14 cellular contexts compared by ENCODE assay signal in the genomic region with DNA sequence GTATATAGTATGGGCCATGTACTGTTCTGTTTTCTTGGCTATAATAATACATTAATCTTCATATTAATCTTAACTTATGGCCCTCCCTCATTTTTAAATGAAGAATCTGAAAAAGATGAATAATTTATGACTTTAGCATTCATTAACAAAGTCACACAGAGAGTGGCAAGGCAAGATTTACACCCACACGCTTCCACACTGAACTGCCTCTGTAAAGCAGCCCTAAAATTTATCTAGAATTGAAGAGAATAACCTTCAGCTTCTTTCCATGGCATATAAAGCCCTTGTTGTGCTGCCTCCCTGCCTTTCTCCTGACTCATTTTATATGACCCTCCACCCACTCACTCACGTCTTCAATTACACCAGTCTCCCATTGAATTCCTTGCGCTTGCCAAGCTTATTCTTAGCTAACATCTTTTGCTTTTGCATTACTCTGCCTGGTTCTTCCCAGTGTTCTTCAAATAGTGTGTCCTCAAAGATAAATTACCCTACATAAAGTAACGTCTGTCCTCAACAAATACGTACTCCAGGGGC.
DNase-seq lines count a peak whose midpoint lies in the region; ATAC-seq, FAIRE-seq and TF ChIP-seq lines count a peak whose summit lies in the region.
"Had no signal": no experiment of that assay in that cellular context is flagged by ENCODE, and none has a peak within 500 bp of the region (broad histone marks: within the 10 kb centered on the region; RNA-seq: fewer than 3 reads in every experiment).

No MANE protein-coding gene starts in this region.

- no peaks in the 10 kb centered on the region for H3K36me3 Mint-ChIP-seq in glutamatergic neuron (ENCODE audit: unreplicated experiment)

- DNase-seq in DMS 273 (lab: John Stamatoyannopoulos, UW; ENCODE audit: unreplicated experiment): peak; percentile 26
- no peak for DNase-seq in DMS 273 treated with DMSO at 0.1 percent for 48 hours (lab: John Stamatoyannopoulos, UW)
- peak; percentile 9 for DNase-seq in astrocyte of the cerebellum (ENCODE audit: low read depth)
- DNase-seq in glutamatergic neuron: no peak
- DNase-seq in urothelium cell line (ENCODE audit: low spot score): peak; percentile 55
- DNase-seq in C1 segment of cervical spinal cord (lab: John Stamatoyannopoulos, UW): no peak
- no peak for DNase-seq in GM19238 (ENCODE audit: insufficient read length, low spot score)
- DNase-seq: activated CD4-positive, alpha-beta T cell treated with anti-CD3 and anti-CD28 coated beads, Interleukin-2, amount 50 U/mL, for 1 hour; body of pancreas; Caco-2; hypothalamus; NCI-H510A treated with DMSO at 0.1 percent for 48 hours had no signal

- TF ChIP-seq CTCF in astrocyte of the cerebellum (IDR thresholded peaks at IDR 0.05; ENCODE audit: low read depth, low read length, missing control alignments): no peak
- no peak for TF ChIP-seq CTCF in glutamatergic neuron (IDR thresholded peaks at IDR 0.05; ENCODE audit: partially characterized antibody, unreplicated experiment)
- TF ChIP-seq CTCF in gastroesophageal sphincter (IDR thresholded peaks at IDR 0.05): no peak

- 26% methylated on average over 4 to 5 of the region's 5 CpGs for WGBS in gastroesophageal sphincter (ENCODE audit: low coverage in 1 of 2), 2 donors

- peaks cover 2% of the 10 kb centered on the region for H3K4me1 Mint-ChIP-seq in glutamatergic neuron (ENCODE audit: low read depth, unreplicated experiment)

- H3K4me3 Mint-ChIP-seq in glutamatergic neuron (ENCODE audit: unreplicated experiment): no peak overlapping the region

- no peak overlapping the region for H3K4me3 ChIP-seq in astrocyte of the cerebellum (ENCODE audit: low read depth, low read length)
- H3K4me3 ChIP-seq in gastroesophageal sphincter: no peak overlapping the region
- H3K4me3 ChIP-seq: body of pancreas had no signal

- no peak overlapping the region for H3K27ac ChIP-seq in gastroesophageal sphincter
- H3K27ac ChIP-seq: 22Rv1, body of pancreas had no signal

- in situ Hi-C loops in astrocyte of the cerebellum (cut with HindIII; ENCODE audit: low sequenced_read_pairs): no loop called here

- no peaks in the 10 kb centered on the region for H3K4me1 ChIP-seq in gastroesophageal sphincter
- H3K4me1 ChIP-seq: body of pancreas, Caco-2 had no signal

- H3K27me3 ChIP-seq in gastroesophageal sphincter: no peaks in the 10 kb centered on the region
- H3K27me3 ChIP-seq: body of pancreas had no signal

- no peaks in the 10 kb centered on the region for H3K9me3 Mint-ChIP-seq in glutamatergic neuron (ENCODE audit: unreplicated experiment)

- no peaks in the 10 kb centered on the region for H3K27me3 Mint-ChIP-seq in glutamatergic neuron (ENCODE audit: unreplicated experiment)

- no peaks in the 10 kb centered on the region for H3K36me3 ChIP-seq in gastroesophageal sphincter

- TF ChIP-seq EP300 in gastroesophageal sphincter (IDR thresholded peaks at IDR 0.05): no peak

- peak; percentile 92 for FAIRE-seq in urothelium cell line (lab: Jason Lieb, UNC)

- H3K9me3 ChIP-seq in gastroesophageal sphincter: peaks cover 0 to 8% (median 0%) of the 10 kb centered on the region in 3 donors
- H3K9me3 ChIP-seq: body of pancreas, Caco-2 had no signal

- H3K27ac Mint-ChIP-seq in glutamatergic neuron (ENCODE audit: unreplicated experiment): peak overlapping the region; percentile 24

- ATAC-seq in gastroesophageal sphincter: no peak
- ATAC-seq: body of pancreas had no signal

- no peak for TF ChIP-seq POLR2A in gastroesophageal sphincter (IDR thresholded peaks at IDR 0.05)

Comparison
In these comparisons a context has a peak if more than half of its experiments do, and no peak if none do; other contexts are left out.
1. DNase-seq: peak in DMS 273 (single experiment), astrocyte of the cerebellum (single experiment) and urothelium cell line (single experiment); none in DMS 273 treated with DMSO at 0.1 percent for 48 hours (single experiment), glutamatergic neuron (single experiment), C1 segment of cervical spinal cord (0 of 14) and GM19238 (single experiment).